Comparison of ENCODE assay signal across 1 cellular context in genomic region chr3:119236756-119237155, GRCh38.
TF ChIP-seq lines count a peak whose summit lies in the region.

No MANE protein-coding gene starts in this region.

TF ChIP-seq in A549, 52 proteins besides CTCF, POLR2A, EP300 and RAD21 (continued from another document):
- TF ChIP-seq MYC (IDR thresholded peaks at IDR 0.05; ENCODE audit: borderline replicate concordance, low read length) (no peak), HES2 (IDR thresholded peaks at IDR 0.05) (no peak), TP53 (CRISPR knock-in tag; IDR thresholded peaks at IDR 0.05) (no peak), TFCP2L1 (CRISPR knock-in tag; IDR thresholded peaks at IDR 0.05) (no peak)
